Comparison of ENCODE assay signal across 19 cellular contexts in the genomic region with DNA sequence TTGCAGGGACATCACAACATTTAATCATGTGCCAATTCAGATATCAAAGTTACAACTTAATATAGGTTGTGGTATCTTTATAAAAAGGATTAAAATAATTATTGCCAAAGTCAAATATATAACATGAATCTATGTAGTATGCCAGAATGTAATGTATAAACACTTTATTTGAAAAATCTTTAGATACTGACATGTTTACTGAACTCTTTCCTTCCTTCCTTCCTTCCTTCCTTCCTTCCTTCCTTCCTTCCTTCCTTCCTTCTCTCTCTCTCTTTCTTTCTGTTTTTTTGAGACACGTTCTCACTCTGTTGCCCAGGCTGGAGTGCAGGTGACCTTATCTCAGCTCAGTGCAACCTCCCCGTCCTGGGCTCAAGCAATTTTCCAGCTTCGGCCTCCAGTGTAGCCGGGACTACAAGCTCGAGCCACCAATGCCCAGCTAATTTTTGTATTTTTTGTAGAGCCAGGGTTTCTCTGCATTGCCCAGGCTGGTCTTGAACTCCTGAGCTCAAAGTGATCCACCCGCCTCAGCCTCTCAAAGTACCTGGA.
DNase-seq lines count a peak whose midpoint lies in the region; ATAC-seq, FAIRE-seq and TF ChIP-seq lines count a peak whose summit lies in the region.
"Had no signal": no experiment of that assay in that cellular context is flagged by ENCODE, and none has a peak within 500 bp of the region (broad histone marks: within the 10 kb centered on the region; RNA-seq: fewer than 3 reads in every experiment).

No MANE protein-coding gene starts in this region.

- TF ChIP-seq EP300 in K562 (IDR thresholded peaks at IDR 0.05; ENCODE audit: low read length) = no peak

- H3K27ac Mint-ChIP-seq in neural crest cell (ENCODE audit: unreplicated experiment) = peak overlapping the region; percentile 97

- H3K4me3 Mint-ChIP-seq in neural crest cell = no peak overlapping the region
- H3K4me3 Mint-ChIP-seq: CD14-positive monocyte; CD4-positive, alpha-beta memory T cell had no signal

- H3K79me2 ChIP-seq in K562 (ENCODE audit: control insufficient read depth, insufficient read depth, low read length) = no peaks in the 10 kb centered on the region

- no peaks in the 10 kb centered on the region for H3K9me1 ChIP-seq in K562 (ENCODE audit: control insufficient read depth, insufficient read depth, low read length)

- no peak for TF ChIP-seq POLR2A in K562 (conservative IDR thresholded peaks at IDR 0.05)

- H4K20me1 ChIP-seq in K562 (replicated peaks; ENCODE audit: control insufficient read depth, insufficient read depth, low read length) = no peaks in the 10 kb centered on the region
- H4K20me1 ChIP-seq: BLaER1 had no signal

- H3K4me3 ChIP-seq in A673 (ENCODE audit: low read depth, low read length, poor library complexity, severe bottlenecking) (no peak overlapping the region), HL-60 (replicated peaks; ENCODE audit: insufficient read depth, low read length) (no peak overlapping the region), K562 (no peak overlapping the region)
- H3K4me3 ChIP-seq: A549, BLaER1, GM23248 had no signal

- H3K9me3 ChIP-seq in A673 (ENCODE audit: low read depth, low read length, poor library complexity, severe bottlenecking) = peaks cover 5% of the 10 kb centered on the region
- no peaks in the 10 kb centered on the region for H3K9me3 ChIP-seq in K562 (replicated peaks; ENCODE audit: control insufficient read depth, insufficient read depth, low read depth, low read length)
- H3K9me3 ChIP-seq: A549, BLaER1 had no signal

- no peaks in the 10 kb centered on the region for H3K9me3 Mint-ChIP-seq in neural crest cell
- H3K9me3 Mint-ChIP-seq: CD4-positive, alpha-beta memory T cell had no signal

- peak overlapping the region; percentile 42 for H2AFZ ChIP-seq in K562 (ENCODE audit: low read depth, low read length)
- H2AFZ ChIP-seq: GM23248 had no signal

- H3K27me3 ChIP-seq in A673 (replicated peaks; ENCODE audit: insufficient read depth, low read depth, low read length, poor library complexity) (no peaks in the 10 kb centered on the region), HL-60 (ENCODE audit: insufficient read depth, poor library complexity, severe bottlenecking) (no peaks in the 10 kb centered on the region), K562 (ENCODE audit: control insufficient read depth in 2 of 2, insufficient read depth in 2 of 2, low read length in 2 of 2) (no peaks in the 10 kb centered on the region)
- H3K27me3 ChIP-seq: BLaER1 had no signal

- DNase-seq in A673 (ENCODE audit: low spot score) = peak; percentile 85
- DNase-seq in HL-60 (ENCODE audit: low read depth in 1 of 2, low spot score in 1 of 2) = no peak
- DNase-seq in K562 (ENCODE audit: extremely low read depth in 1 of 4, low spot score in 3 of 4) = no peak
- no peak for DNase-seq in neural crest cell (ENCODE audit: low read depth, low spot score)
- no peak for DNase-seq in hippocampal formation (lab: John Stamatoyannopoulos, UW)
- no peak for DNase-seq in SKM-1 (lab: John Stamatoyannopoulos, UW; ENCODE audit: unreplicated experiment)
- DNase-seq in DMS153 treated with DMSO at 0.1 percent for 48 hours (lab: John Stamatoyannopoulos, UW; ENCODE audit: unreplicated experiment) = no peak
- DNase-seq: Calu3; CD4-positive, alpha-beta memory T cell; DMS53; DND-41; EL; GM23248; H7 had no signal

- POLR2A ChIA-PET in A673 (lab: Charles Lee; ENCODE audit: low non-redundant PET) = interaction anchor here (0.6 kb wide), 2 partner anchors 44 to 1691 kb away, joined by 3 to 8 read pairs; no protein-coding TSS in a partner anchor
- POLR2A ChIA-PET in K562 (lab: Yijun Ruan, JAX) = interaction anchor here (0.7 to 1.0 kb wide), 2 partner anchors 9 to 24 kb away, joined by 3 to 4 read pairs; no protein-coding TSS in a partner anchor

- H3K4me1 Mint-ChIP-seq in neural crest cell = peaks cover 28% of the 10 kb centered on the region

- no peaks in the 10 kb centered on the region for H3K36me3 Mint-ChIP-seq in neural crest cell (ENCODE audit: low read depth)
- H3K36me3 Mint-ChIP-seq: CD4-positive, alpha-beta memory T cell had no signal

- H3K27ac ChIP-seq in A673 (ENCODE audit: low read depth, low read length, poor library complexity, severe bottlenecking) (peak overlapping the region; percentile 98), HL-60 (replicated peaks) (peak overlapping the region; percentile 27), K562 (ENCODE audit: extremely low read depth, low read depth, low read length) (no peak overlapping the region)
- H3K27ac ChIP-seq: 22Rv1, A549, BLaER1, GM23248 had no signal

- peak; percentile 69 for ATAC-seq in K562
- ATAC-seq: A549 had no signal

- TF ChIP-seq CTCF in A673 (conservative IDR thresholded peaks at IDR 0.05; ENCODE audit: low read depth, low read length) (no peak), HL-60 (IDR thresholded peaks at IDR 0.05; ENCODE audit: insufficient read depth, low read length) (no peak), K562 (IDR thresholded peaks at IDR 0.05 in 2 of 3, conservative IDR thresholded peaks at IDR 0.05 in 1 of 3; ENCODE audit: insufficient read depth in 2 of 3, low read depth in 1 of 3, low read length in 3 of 3) (no peak), neural crest cell (conservative IDR thresholded peaks at IDR 0.05) (no peak)

- CTCF ChIA-PET in A673 (lab: Charles Lee) = interaction anchor here (0.5 kb wide), 1 partner anchor 312 kb away, joined by 3 read pairs; no protein-coding TSS in a partner anchor
- CTCF ChIA-PET in K562 (lab: Yijun Ruan, JAX; ENCODE audit: low intra/inter-chr PET ratio) = no interaction called here

- H3K36me3 ChIP-seq in A673 (ENCODE audit: insufficient read depth, low read length, poor library complexity, severe bottlenecking) (peaks cover 7% of the 10 kb centered on the region), K562 (ENCODE audit: control insufficient read depth, insufficient read depth, low read length) (no peaks in the 10 kb centered on the region)
- H3K36me3 ChIP-seq: BLaER1 had no signal

- TF ChIP-seq RAD21 in K562 (CRISPR knock-in tag; conservative IDR thresholded peaks at IDR 0.05 in 1 of 2, IDR thresholded peaks at IDR 0.05 in 1 of 2) = no peak

- intact Hi-C loops in A673 (cut with micrococcal nuclease; ENCODE audit: unreplicated experiment) (loop anchor here (1.0 to 5.0 kb wide), 6 partner anchors 176 to 1764 kb away; no protein-coding TSS in a partner anchor), K562 (cut with micrococcal nuclease) (no loop called here)

- no TSS peak for BruUV-seq in A673 (replicated peaks; lab: Mats Ljungman, UMichigan)
- no TSS peak for BruUV-seq in K562 (replicated peaks; lab: Mats Ljungman, UMichigan)

- 21% methylated on average over 6 of the region's 6 CpGs for WGBS in K562 (ENCODE audit: insufficient coverage, low coverage, missing lambda C conversion rate)

- in situ Hi-C loops in K562 (cut with MboI) = no loop called here

- FAIRE-seq in K562 (lab: Jason Lieb, UNC) = no peak
- FAIRE-seq: A549, GM12891 had no signal

- H3K9ac ChIP-seq in K562 (ENCODE audit: insufficient read depth in 1 of 2, low read depth in 2 of 2, low read length in 2 of 2) = no peak overlapping the region
- H3K9ac ChIP-seq: BLaER1, GM23248 had no signal

- H3K4me2 ChIP-seq in K562 (ENCODE audit: insufficient read depth, low read length) = no peak overlapping the region
- H3K4me2 ChIP-seq: A549, BLaER1 had no signal

- H3K27me3 Mint-ChIP-seq in neural crest cell (ENCODE audit: low read depth) = no peaks in the 10 kb centered on the region

- H3K4me1 ChIP-seq in A673 (ENCODE audit: insufficient read depth, low read length, poor library complexity, severe bottlenecking) (peaks cover 48% of the 10 kb centered on the region), K562 (replicated peaks in 1 of 2; ENCODE audit: control insufficient read depth in 2 of 2, insufficient read depth in 2 of 2, low read length in 2 of 2) (no peaks in the 10 kb centered on the region)
- H3K4me1 ChIP-seq: A549, BLaER1 had no signal

TF ChIP-seq in K562, 482 proteins besides CTCF, POLR2A, EP300 and RAD21:
- TF ChIP-seq ZNF511 (CRISPR knock-in tag; IDR thresholded peaks at IDR 0.05) = no peak
- no peak for TF ChIP-seq POLR3A (IDR thresholded peaks at IDR 0.05; ENCODE audit: borderline replicate concordance, extremely low read depth, insufficient read depth, insufficient read length)
- TF ChIP-seq, protein P1, sequence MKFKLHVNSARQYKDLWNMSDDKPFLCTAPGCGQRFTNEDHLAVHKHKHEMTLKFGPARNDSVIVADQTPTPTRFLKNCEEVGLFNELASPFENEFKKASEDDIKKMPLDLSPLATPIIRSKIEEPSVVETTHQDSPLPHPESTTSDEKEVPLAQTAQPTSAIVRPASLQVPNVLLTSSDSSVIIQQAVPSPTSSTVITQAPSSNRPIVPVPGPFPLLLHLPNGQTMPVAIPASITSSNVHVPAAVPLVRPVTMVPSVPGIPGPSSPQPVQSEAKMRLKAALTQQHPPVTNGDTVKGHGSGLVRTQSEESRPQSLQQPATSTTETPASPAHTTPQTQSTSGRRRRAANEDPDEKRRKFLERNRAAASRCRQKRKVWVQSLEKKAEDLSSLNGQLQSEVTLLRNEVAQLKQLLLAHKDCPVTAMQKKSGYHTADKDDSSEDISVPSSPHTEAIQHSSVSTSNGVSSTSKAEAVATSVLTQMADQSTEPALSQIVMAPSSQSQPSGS (CRISPR knock-in tag; IDR thresholded peaks at IDR 0.05) = no peak
- no peak for TF ChIP-seq KDM5B (IDR thresholded peaks at IDR 0.05; ENCODE audit: insufficient replicate concordance, low read depth, low read length)
- no peak for TF ChIP-seq MAFK (IDR thresholded peaks at IDR 0.05; ENCODE audit: low read length)
